8 cellular contexts compared by ENCODE assay signal in genomic region chr3:5187920-5188418, GRCh38. TPM values are rescaled to one million over a fixed set of nuclear protein-coding genes. Genes with fewer than 3 reads are reported as not detected.
DNase-seq lines count a peak whose midpoint lies in the region; ATAC-seq and TF ChIP-seq lines count a peak whose summit lies in the region.

No MANE protein-coding gene starts in this region.

- H3K4me1 Mint-ChIP-seq in WTC11 = peaks cover 39% of the 10 kb centered on the region

- peak overlapping the region; percentile 92 for H3K4me3 Mint-ChIP-seq in WTC11

- DNase-seq in BE2C = peak; percentile 24
- DNase-seq in WTC11 (ENCODE audit: low spot score) = peak; percentile 38
- DNase-seq in cerebellum (ENCODE audit: low spot score) = peak; percentile 24
- DNase-seq in left lobe of liver (ENCODE audit: low spot score) = peak; percentile 58
- peak; percentile 19 to 30 for DNase-seq in stimulated activated CD8-positive, alpha-beta memory T cell treated with anti-CD3 and anti-CD28 coated beads, Interleukin-2, amount 100 ng/mL, for 1 hour (ENCODE audit: low read depth in 2 of 2)
- DNase-seq in NCI-H1092 (lab: John Stamatoyannopoulos, UW) = no peak

- no peaks in the 10 kb centered on the region for H3K27me3 Mint-ChIP-seq in WTC11 (ENCODE audit: low read depth)

- no peaks in the 10 kb centered on the region for H3K4me1 ChIP-seq in BE2C

- peak overlapping the region; percentile 72 for H3K4me3 ChIP-seq in BE2C (ENCODE audit: low read depth, low read length)

- ATAC-seq in GM19452 (IDR thresholded peaks at IDR 0.05; ENCODE audit: unreplicated experiment) = peak; percentile 21
- ATAC-seq in HG03460 (IDR thresholded peaks at IDR 0.05; ENCODE audit: unreplicated experiment) = peak; percentile 16
- ATAC-seq in WTC11 = peak; percentile 23
- peak; percentile 24 for ATAC-seq in left lobe of liver

- no peaks in the 10 kb centered on the region for H3K36me3 ChIP-seq in BE2C

- H3K36me3 Mint-ChIP-seq in WTC11 = peaks cover 4% of the 10 kb centered on the region

- POLR2A ChIA-PET in WTC11 (lab: Charles Lee) = no interaction called here

- no peaks in the 10 kb centered on the region for H3K9me3 Mint-ChIP-seq in WTC11

- CTCF ChIA-PET in WTC11 (lab: Charles Lee) = interaction anchor here (1.0 to 1.6 kb wide), 2 partner anchors 147 to 209 kb away, joined by 3 read pairs; partner anchors contain the start of gene BHLHE40

- H3K9me3 ChIP-seq in BE2C = no peaks in the 10 kb centered on the region

- TF ChIP-seq CTCF in BE2C (IDR thresholded peaks at IDR 0.05; ENCODE audit: low read depth, low read length) (no peak), WTC11 (IDR thresholded peaks at IDR 0.05) (no peak)

- H3K27me3 ChIP-seq in BE2C = no peaks in the 10 kb centered on the region

- no peak overlapping the region for H3K27ac Mint-ChIP-seq in WTC11

TF ChIP-seq in WTC11, 78 proteins besides CTCF, POLR2A, EP300 and RAD21:
- TF ChIP-seq RELA (CRISPR knock-in tag; IDR thresholded peaks at IDR 0.05; ENCODE audit: borderline replicate concordance) = 0 out of 2 replicates have a peak, but pooled peaks have one; percentile 24
- 0 out of 2 replicates have a peak, but pooled peaks have one; percentile 53 for TF ChIP-seq KAT7 (CRISPR knock-in tag; IDR thresholded peaks at IDR 0.05; ENCODE audit: borderline replicate concordance)
- TF ChIP-seq NFYB (CRISPR knock-in tag; conservative IDR thresholded peaks at IDR 0.05; ENCODE audit: low read depth) = no peak
- TF ChIP-seq HMGXB4 (CRISPR knock-in tag; IDR thresholded peaks at IDR 0.05) = 0 out of 2 replicates have a peak, but pooled peaks have one; percentile 28
- 0 out of 2 replicates have a peak, but pooled peaks have one; percentile 1 for TF ChIP-seq PRRX2 (CRISPR knock-in tag; IDR thresholded peaks at IDR 0.05)
- TF ChIP-seq SMAD3 (CRISPR knock-in tag; IDR thresholded peaks at IDR 0.05; ENCODE audit: borderline replicate concordance) = no peak
- 0 out of 2 replicates have a peak, but pooled peaks have one; percentile 2 for TF ChIP-seq FOXK1 (CRISPR knock-in tag; IDR thresholded peaks at IDR 0.05)
- TF ChIP-seq CREM (CRISPR knock-in tag; IDR thresholded peaks at IDR 0.05) = no peak

RNA-seq across cellular contexts. Expression of gene EDEM1, which starts 0.5 kb away (rescaled TPM):
- 8.4 TPM for polyA plus RNA-seq in BE2C (2012; ENCODE audit: insufficient read depth, insufficient read length, low read depth)
- 18.0 to 22.4 TPM (median 18.0 TPM) in 3 replicates for total RNA-seq in WTC11 (2021)
- 12.1 TPM for total RNA-seq in cerebellum
- 81.1 TPM for total RNA-seq in left lobe of liver
